ENCODE assay signal across 8 cellular contexts in the genomic region with DNA sequence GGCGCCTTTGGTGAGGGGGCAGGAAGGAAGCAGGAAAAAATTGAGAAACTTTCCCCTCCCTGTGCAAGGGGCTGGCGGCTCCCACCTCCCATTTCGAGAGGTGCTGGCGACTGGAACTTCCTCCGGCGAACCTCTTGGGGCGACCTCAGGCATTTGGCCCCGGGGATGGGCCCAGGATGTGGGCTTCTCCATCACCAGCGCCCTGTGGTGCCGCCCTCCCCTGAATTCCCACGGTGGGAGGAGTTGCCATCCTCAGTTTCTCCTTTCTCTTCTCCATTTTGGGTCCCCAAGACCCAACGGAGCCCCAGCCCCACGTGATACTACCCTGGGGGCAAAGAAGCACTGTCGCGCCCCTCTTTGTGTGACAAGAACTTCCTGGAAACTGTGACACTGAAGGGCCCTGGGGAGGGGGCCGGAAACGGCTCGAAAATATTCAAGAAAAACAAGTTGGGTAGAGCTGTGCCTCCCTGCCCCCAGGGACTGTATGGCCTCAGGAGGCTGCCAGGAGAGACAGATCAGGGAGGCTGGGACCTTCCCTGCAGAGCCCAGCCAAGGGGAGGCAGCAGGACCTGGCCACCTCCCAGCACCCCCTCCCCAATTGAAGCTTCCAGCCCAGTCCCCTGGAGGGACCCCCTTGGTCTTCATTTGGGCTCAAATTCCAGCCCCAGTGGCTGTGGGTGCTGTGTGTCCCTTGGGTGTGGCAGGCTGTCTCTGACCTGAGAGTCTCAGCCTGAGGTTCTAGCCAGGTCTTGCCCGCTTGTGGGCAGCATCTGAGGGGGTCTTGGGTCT. TPM values are rescaled to one million over a fixed set of nuclear protein-coding genes. Genes with fewer than 3 reads are reported as not detected.
DNase-seq lines count a peak whose midpoint lies in the region; ATAC-seq and TF ChIP-seq lines count a peak whose summit lies in the region.

No MANE protein-coding gene starts in this region.

- H3K27ac ChIP-seq in rectal smooth muscle tissue (ENCODE audit: low read depth, low read length): peak overlapping the region; percentile 66

- POLR2A ChIA-PET in HEK293T (lab: Yijun Ruan, JAX): interaction anchor here (1.0 to 1.2 kb wide), 2 partner anchors 14 to 233 kb away, joined by 3 read pairs; partner anchors contain the start of gene TMED1

- H3K36me3 ChIP-seq in rectal smooth muscle tissue (ENCODE audit: control insufficient read depth, insufficient read depth, low read length): no peaks in the 10 kb centered on the region

- H3K4me1 Mint-ChIP-seq in activated T-cell treated with anti-CD3 and anti-CD28 coated beads, Interleukin-2, amount 50 U/mL, for 72 hours (ENCODE audit: low read depth): peaks cover 27% of the 10 kb centered on the region

- H3K27me3 ChIP-seq in rectal smooth muscle tissue (ENCODE audit: control insufficient read depth, insufficient read depth, low read length): no peaks in the 10 kb centered on the region

- H3K27me3 Mint-ChIP-seq in activated T-cell treated with anti-CD3 and anti-CD28 coated beads, Interleukin-2, amount 50 U/mL, for 72 hours (ENCODE audit: low read depth): no peaks in the 10 kb centered on the region

- H3K4me1 ChIP-seq in rectal smooth muscle tissue (ENCODE audit: control insufficient read depth, insufficient read depth, low read length): no peaks in the 10 kb centered on the region

- peak overlapping the region; percentile 84 for H3K9ac ChIP-seq in rectal smooth muscle tissue (ENCODE audit: low read length)

- CTCF ChIA-PET in HEK293T (lab: Yijun Ruan, JAX): interaction anchor here (1.1 to 2.1 kb wide), 2 partner anchors 41 to 96 kb away, joined by 3 to 6 read pairs; no protein-coding TSS in a partner anchor

- H3K27ac Mint-ChIP-seq in activated T-cell treated with anti-CD3 and anti-CD28 coated beads, Interleukin-2, amount 50 U/mL, for 72 hours: peak overlapping the region; percentile 98

- H3K36me3 Mint-ChIP-seq in activated T-cell treated with anti-CD3 and anti-CD28 coated beads, Interleukin-2, amount 50 U/mL, for 72 hours (ENCODE audit: insufficient read depth in 2 of 2): peaks cover 3 to 5% of the 10 kb centered on the region in 2 donors

- peak overlapping the region; percentile 79 to 98 for H3K4me3 Mint-ChIP-seq in activated T-cell treated with anti-CD3 and anti-CD28 coated beads, Interleukin-2, amount 50 U/mL, for 72 hours

- peak; percentile 46 for DNase-seq in NK-92 (lab: John Stamatoyannopoulos, UW; ENCODE audit: unreplicated experiment)
- DNase-seq in activated T-cell treated with anti-CD3 and anti-CD28 coated beads, Interleukin-2, amount 50 U/mL, for 72 hours: peak; percentile 78 to 84
- peak; percentile 13 for DNase-seq in globus pallidus (ENCODE audit: low spot score)
- no peak for DNase-seq in NCI-H187 treated with DMSO at 0.1 percent for 48 hours (lab: John Stamatoyannopoulos, UW)
- no peak for DNase-seq in NCI-H1930 (lab: John Stamatoyannopoulos, UW)
- DNase-seq in HEK293T (ENCODE audit: extremely low spot score): no peak

- H3K9me3 Mint-ChIP-seq in activated T-cell treated with anti-CD3 and anti-CD28 coated beads, Interleukin-2, amount 50 U/mL, for 72 hours: no peaks in the 10 kb centered on the region

- peak overlapping the region; percentile 95 for H3K4me3 ChIP-seq in rectal smooth muscle tissue (ENCODE audit: low read length)

- ATAC-seq in GM19035 (IDR thresholded peaks at IDR 0.05; ENCODE audit: unreplicated experiment): peak; percentile 47
- ATAC-seq in activated T-cell treated with anti-CD3 and anti-CD28 coated beads, Interleukin-2, amount 50 U/mL, for 72 hours (replicated peaks in 1 of 2): peak; percentile 70

TF ChIP-seq in HEK293T, 16 proteins besides CTCF, POLR2A, EP300 and RAD21:
- TF ChIP-seq ELF4 (IDR thresholded peaks at IDR 0.05) (no peak), ARNT (IDR thresholded peaks at IDR 0.05) (no peak), SP1 (IDR thresholded peaks at IDR 0.05) (no peak)

RNA-seq across cellular contexts. Expression of gene AP1M2, which starts 16.2 kb away (rescaled TPM):
- total RNA-seq in activated T-cell treated with anti-CD3 and anti-CD28 coated beads, Interleukin-2, amount 50 U/mL, for 72 hours: not detected

RNA-seq across cellular contexts. Expression of gene SLC44A2, which starts 22.1 kb away (rescaled TPM):
- 100 to 1,000 TPM; 131 to 148 TPM for total RNA-seq in activated T-cell treated with anti-CD3 and anti-CD28 coated beads, Interleukin-2, amount 50 U/mL, for 72 hours

RNA-seq across cellular contexts. Expression of gene CDKN2D, which starts 34.5 kb away (rescaled TPM):
- total RNA-seq in activated T-cell treated with anti-CD3 and anti-CD28 coated beads, Interleukin-2, amount 50 U/mL, for 72 hours: 10 to 100 TPM; 69.6 to 72.8 TPM

RNA-seq across cellular contexts. Expression of gene KRI1, which starts 37.5 kb away (rescaled TPM):
- 10 to 100 TPM; 48.4 to 61.7 TPM for total RNA-seq in activated T-cell treated with anti-CD3 and anti-CD28 coated beads, Interleukin-2, amount 50 U/mL, for 72 hours

RNA-seq across cellular contexts. Expression of gene ILF3, which starts 50.9 kb away (rescaled TPM):
- 100 to 1,000 TPM; 297 to 311 TPM for total RNA-seq in activated T-cell treated with anti-CD3 and anti-CD28 coated beads, Interleukin-2, amount 50 U/mL, for 72 hours

Comparison
In these comparisons a context has a peak if more than half of its experiments do, and no peak if none do; other contexts are left out.
1. DNase-seq: peak in NK-92 (single experiment), activated T-cell treated with anti-CD3 and anti-CD28 coated beads, Interleukin-2, amount 50 U/mL, for 72 hours (2 of 2) and globus pallidus (single experiment); none in NCI-H187 treated with DMSO at 0.1 percent for 48 hours (single experiment), NCI-H1930 (0 of 2) and HEK293T (single experiment).